15 cellular contexts compared by ENCODE assay signal in the genomic region with DNA sequence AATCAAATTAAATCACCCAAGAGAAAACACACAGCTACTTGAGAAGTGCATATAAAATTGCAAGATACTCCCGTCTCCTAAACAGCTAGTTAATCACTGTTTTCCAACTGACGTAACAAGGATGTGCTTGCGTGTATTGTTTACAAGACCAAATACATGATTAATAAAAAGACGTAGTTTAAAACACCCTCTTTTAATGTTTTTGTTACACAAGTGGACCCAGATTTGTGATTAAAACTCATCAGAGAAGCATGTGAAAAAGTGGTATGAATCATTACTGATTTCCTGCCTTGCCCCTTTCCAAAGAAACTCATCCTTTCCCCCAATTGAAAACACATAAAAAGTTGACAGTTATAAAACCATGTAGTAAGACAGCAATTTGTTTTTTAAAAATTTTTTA.
DNase-seq lines count a peak whose midpoint lies in the region; ATAC-seq and TF ChIP-seq lines count a peak whose summit lies in the region.
"Had no signal": no experiment of that assay in that cellular context is flagged by ENCODE, and none has a peak within 500 bp of the region (broad histone marks: within the 10 kb centered on the region; RNA-seq: fewer than 3 reads in every experiment).

No MANE protein-coding gene starts in this region.

- no peak overlapping the region for H2BK5ac ChIP-seq in mesenchymal stem cell (ENCODE audit: low read depth, low read length, poor library complexity, severe bottlenecking)

- H3K36me3 Mint-ChIP-seq in endodermal cell (ENCODE audit: low read depth) = no peaks in the 10 kb centered on the region
- H3K36me3 Mint-ChIP-seq: mesothelial cell of epicardium had no signal

- ATAC-seq in GM19328 (IDR thresholded peaks at IDR 0.05; ENCODE audit: unreplicated experiment) = no peak
- no peak for ATAC-seq in GM18511 (IDR thresholded peaks at IDR 0.05; ENCODE audit: unreplicated experiment)
- ATAC-seq in HG02885 (IDR thresholded peaks at IDR 0.05; ENCODE audit: poor library complexity, unreplicated experiment) = no peak
- ATAC-seq: activated CD4-positive, alpha-beta T cell treated with anti-CD3 and anti-CD28 coated beads for 36 hours; right cardiac atrium had no signal

- DNase-seq in AG09319 (ENCODE audit: extremely low read depth, low read depth) (peak; percentile 87), NCI-H226 (peak; percentile 83), endodermal cell (no peak), mesenchymal stem cell (peak; percentile 93), middle frontal gyrus (ENCODE audit: extremely low spot score, low spot score) (no peak)
- DNase-seq: activated CD4-positive, alpha-beta T cell treated with anti-CD3 and anti-CD28 coated beads for 36 hours; hippocampal formation; NCI-H524 treated with DMSO at 0.1 percent for 48 hours; right cardiac atrium; tibial artery had no signal

- no peaks in the 10 kb centered on the region for H3K9me3 ChIP-seq in endodermal cell (ENCODE audit: control insufficient read depth, low read length)
- no peaks in the 10 kb centered on the region for H3K9me3 ChIP-seq in mesenchymal stem cell (ENCODE audit: control insufficient read depth, low read length)
- H3K9me3 ChIP-seq: tibial artery had no signal

- H3K27me3 Mint-ChIP-seq in endodermal cell (ENCODE audit: insufficient read depth) = no peaks in the 10 kb centered on the region

- H2BK12ac ChIP-seq in mesenchymal stem cell (ENCODE audit: low read length in 2 of 2) = no peak overlapping the region

- TF ChIP-seq CTCF in AG09319 (IDR thresholded peaks at IDR 0.05; ENCODE audit: low read depth, low read length) = no peak
- no peak for TF ChIP-seq CTCF in endodermal cell (conservative IDR thresholded peaks at IDR 0.05)

- H3K4me1 ChIP-seq in endodermal cell (ENCODE audit: control insufficient read depth, insufficient read depth, low read length) (no peaks in the 10 kb centered on the region), mesenchymal stem cell (ENCODE audit: control insufficient read depth, insufficient read depth, low read depth, low read length) (no peaks in the 10 kb centered on the region)
- H3K4me1 ChIP-seq: tibial artery had no signal

- H3K9ac ChIP-seq in endodermal cell (ENCODE audit: extremely low read depth, low read length, poor library complexity, severe bottlenecking) (no peak overlapping the region), mesenchymal stem cell (ENCODE audit: low read length) (peak overlapping the region; percentile 89)

- no peak overlapping the region for H2AFZ ChIP-seq in mesenchymal stem cell (ENCODE audit: low read depth, low read length)

- no peak overlapping the region for H2AK5ac ChIP-seq in mesenchymal stem cell (ENCODE audit: low read length, severe bottlenecking)

- H3K27ac ChIP-seq in endodermal cell (ENCODE audit: low read depth, low read length) = no peak overlapping the region
- no peak overlapping the region for H3K27ac ChIP-seq in mesenchymal stem cell (ENCODE audit: low read length, poor library complexity, severe bottlenecking)
- H3K27ac ChIP-seq: SK-N-MC had no signal

- H3K79me1 ChIP-seq in mesenchymal stem cell (replicated peaks; ENCODE audit: low read length, poor library complexity, severe bottlenecking) = no peaks in the 10 kb centered on the region

- H3K18ac ChIP-seq in mesenchymal stem cell (ENCODE audit: low read depth in 1 of 2, low read length in 2 of 2) = no peak overlapping the region

- no peak overlapping the region for H3K23ac ChIP-seq in mesenchymal stem cell (ENCODE audit: low read length in 2 of 2)

- peaks cover 3% of the 10 kb centered on the region for H3K9me3 Mint-ChIP-seq in endodermal cell

- peak overlapping the region; percentile 60 for H3K27ac Mint-ChIP-seq in endodermal cell
- H3K27ac Mint-ChIP-seq: activated CD4-positive, alpha-beta T cell treated with anti-CD3 and anti-CD28 coated beads for 36 hours; mesothelial cell of epicardium had no signal

- H3K4me3 Mint-ChIP-seq in endodermal cell = no peak overlapping the region
- H3K4me3 Mint-ChIP-seq: activated CD4-positive, alpha-beta T cell treated with anti-CD3 and anti-CD28 coated beads for 36 hours; mesothelial cell of epicardium had no signal

- peaks cover 13% of the 10 kb centered on the region for H3K4me1 Mint-ChIP-seq in endodermal cell
- H3K4me1 Mint-ChIP-seq: activated CD4-positive, alpha-beta T cell treated with anti-CD3 and anti-CD28 coated beads for 36 hours had no signal

- H3K27me3 ChIP-seq in endodermal cell (ENCODE audit: control insufficient read depth, insufficient read depth, low read length, poor library complexity, severe bottlenecking) = no peaks in the 10 kb centered on the region
- no peaks in the 10 kb centered on the region for H3K27me3 ChIP-seq in mesenchymal stem cell (ENCODE audit: control insufficient read depth in 1 of 2, insufficient read depth in 1 of 2, low read length in 2 of 2)
- H3K27me3 ChIP-seq: tibial artery had no signal

- 71 to 87% methylated on average over 1 to 4 of the region's 4 CpGs for WGBS in endodermal cell (ENCODE audit: insufficient coverage in 1 of 2, insufficient read length in 1 of 2), 2 experiments
- WGBS in mesenchymal stem cell = 6% methylated on average over 3 of the region's 4 CpGs

- H3K36me3 ChIP-seq in endodermal cell (ENCODE audit: control insufficient read depth, insufficient read depth, low read length) (no peaks in the 10 kb centered on the region), mesenchymal stem cell (ENCODE audit: control insufficient read depth in 1 of 2, insufficient read depth in 2 of 2, low read depth in 1 of 2, low read length in 2 of 2) (no peaks in the 10 kb centered on the region)
- H3K36me3 ChIP-seq: tibial artery had no signal

- no peak overlapping the region for H4K91ac ChIP-seq in mesenchymal stem cell (ENCODE audit: low read length)

- no peak overlapping the region for H4K8ac ChIP-seq in mesenchymal stem cell (ENCODE audit: low read length)

- no peak overlapping the region for H2BK120ac ChIP-seq in mesenchymal stem cell (ENCODE audit: low read depth, low read length)

- H2BK15ac ChIP-seq in mesenchymal stem cell (ENCODE audit: low read depth, poor library complexity, severe bottlenecking) = no peak overlapping the region

- H3K4ac ChIP-seq in mesenchymal stem cell (ENCODE audit: low read depth in 1 of 2, low read length in 2 of 2) = no peak overlapping the region

- no peak overlapping the region for H3K4me2 ChIP-seq in mesenchymal stem cell (ENCODE audit: low read length, poor library complexity, severe bottlenecking)

- no peak overlapping the region for H3K14ac ChIP-seq in mesenchymal stem cell (ENCODE audit: low read length in 2 of 2)

- H3K4me3 ChIP-seq in endodermal cell (ENCODE audit: low read length) (no peak overlapping the region), mesenchymal stem cell (ENCODE audit: insufficient read depth in 1 of 2, low read depth in 1 of 2, low read length in 2 of 2) (peak overlapping the region in 1 of 2 experiments; percentile 14)
- H3K4me3 ChIP-seq: SK-N-MC, tibial artery had no signal

Comparison
In these comparisons a context has a peak if more than half of its experiments do, and no peak if none do; other contexts are left out.
1. DNase-seq: peak in AG09319 (single experiment), NCI-H226 (single experiment) and mesenchymal stem cell (single experiment); none in endodermal cell (single experiment) and middle frontal gyrus (single experiment).